In genomic region chr4:186039697-186040096, GRCh38 we compare ENCODE assay signal across 1 cellular context.
TF ChIP-seq lines count a peak whose summit lies in the region.

No MANE protein-coding gene starts in this region.

TF ChIP-seq in GM23338, 12 proteins besides CTCF, POLR2A, EP300 and RAD21 (continued from another document):
- TF ChIP-seq ZNF462 (CRISPR knock-in tag; IDR thresholded peaks at IDR 0.05) (no peak), JUNB (IDR thresholded peaks at IDR 0.05; ENCODE audit: unreplicated experiment) (no peak)
